ENCODE assay signal across 14 cellular contexts in genomic region chr3:13391308-13391707, GRCh38. TPM values are rescaled to one million over a fixed set of nuclear protein-coding genes. Genes with fewer than 3 reads are reported as not detected.
DNase-seq lines count a peak whose midpoint lies in the region; ATAC-seq, FAIRE-seq and TF ChIP-seq lines count a peak whose summit lies in the region.
"Had no signal": no experiment of that assay in that cellular context is flagged by ENCODE, and none has a peak within 500 bp of the region (broad histone marks: within the 10 kb centered on the region; RNA-seq: fewer than 3 reads in every experiment).

No MANE protein-coding gene starts in this region.

- peak overlapping the region; percentile 70; the same call in 1 of the 2 replicates for H3K27ac Mint-ChIP-seq in GM23338
- H3K27ac Mint-ChIP-seq in activated CD4-positive, alpha-beta T cell treated with anti-CD3 and anti-CD28 coated beads, Interleukin-2, amount 10 ng/mL, durations not matched to agents 24 days and 14 days = peak overlapping the region; percentile 51

- no peak overlapping the region for H2AK5ac ChIP-seq in H1 (ENCODE audit: low read depth, low read length)

- H3K9me2 ChIP-seq in GM23338 (ENCODE audit: insufficient read depth) = no peaks in the 10 kb centered on the region

- H3K79me2 ChIP-seq in GM23338 (replicated peaks; ENCODE audit: insufficient read depth) = no peaks in the 10 kb centered on the region
- no peaks in the 10 kb centered on the region for H3K79me2 ChIP-seq in H1 (ENCODE audit: control insufficient read depth in 1 of 2, insufficient read depth in 2 of 2, low read length in 2 of 2)

- CTCF ChIA-PET in A549 (lab: Yijun Ruan, JAX) (interaction anchor here (0.8 to 4.7 kb wide), 9 partner anchors 8 to 300 kb away, joined by 3 to 32 read pairs (median 4); no protein-coding TSS in a partner anchor), H1 (lab: Charles Lee; ENCODE audit: partially characterized antibody) (interaction anchor here (0.8 to 6.2 kb wide), 26 partner anchors 10 to 307 kb away, joined by 3 to 57 read pairs (median 4); no protein-coding TSS in a partner anchor)

- TF ChIP-seq POLR2A in A549 (IDR thresholded peaks at IDR 0.05; ENCODE audit: low read length) (no peak), H1 (IDR thresholded peaks at IDR 0.05; ENCODE audit: control extremely low read depth in 1 of 2, low read depth in 2 of 2, low read length in 2 of 2) (no peak)

- H3K36me3 ChIP-seq in GM23338 (ENCODE audit: insufficient read depth) = no peaks in the 10 kb centered on the region
- H3K36me3 ChIP-seq in H1 (ENCODE audit: control insufficient read depth in 2 of 4, insufficient read depth in 4 of 4, low read length in 3 of 4) = peaks cover 6 to 13% (median 10%) of the 10 kb centered on the region in 4 experiments; a peak in 5 of 8 replicates
- H3K36me3 ChIP-seq: SJSA1 had no signal

- TF ChIP-seq CTCF in A549 (IDR thresholded peaks at IDR 0.05) (peak; percentile 17; the same call in 1 of the 3 replicates), GM23338 (conservative IDR thresholded peaks at IDR 0.05; ENCODE audit: low read depth in 2 of 2) (peak; percentile 32 to 41), H1 (IDR thresholded peaks at IDR 0.05; ENCODE audit: control extremely low read depth in 1 of 3, insufficient read depth in 1 of 3, low read depth in 1 of 3, low read length in 3 of 3) (peak in 2 of 3 experiments; percentile 6 to 41; a peak in 3 of 4 replicates)

- FAIRE-seq in A549 (lab: Jason Lieb, UNC) (no peak), H1 (lab: Jason Lieb, UNC) (no peak)
- FAIRE-seq: islet of Langerhans had no signal

- H3K4me1 ChIP-seq in A549 (no peaks in the 10 kb centered on the region), GM23338 (ENCODE audit: insufficient read depth) (no peaks in the 10 kb centered on the region), H1 (replicated peaks in 1 of 4; ENCODE audit: control insufficient read depth in 3 of 4, insufficient read depth in 4 of 4, low read length in 3 of 4) (0 out of 7 replicates have a peak, but pooled peaks cover 0 to 8% (median 0%) of the 10 kb centered on the region in 4 experiments)
- H3K4me1 ChIP-seq: SJSA1 had no signal

- TF ChIP-seq EP300 in A549 (IDR thresholded peaks at IDR 0.05) = no peak
- TF ChIP-seq EP300 in H1 (IDR thresholded peaks at IDR 0.05; ENCODE audit: borderline replicate concordance in 1 of 2, low read depth in 2 of 2, low read length in 2 of 2) = no peak

- H3K9me3 ChIP-seq in A549 (no peaks in the 10 kb centered on the region), H1 (ENCODE audit: insufficient read depth in 2 of 2, low read depth in 1 of 2, low read length in 1 of 2) (no peaks in the 10 kb centered on the region)
- H3K9me3 ChIP-seq: BLaER1 treated with 17β-estradiol and CSF1 and Interleukin-3, amounts not matched to agents 10 nM and 100 nM; SJSA1 had no signal

- H2BK12ac ChIP-seq in H1 (ENCODE audit: low read depth, low read length) = no peak overlapping the region

- no peak overlapping the region for H3K4me3 Mint-ChIP-seq in GM23338
- H3K4me3 Mint-ChIP-seq in activated CD4-positive, alpha-beta T cell treated with anti-CD3 and anti-CD28 coated beads, Interleukin-2, amount 10 ng/mL, durations not matched to agents 24 days and 14 days = no peak overlapping the region
- H3K4me3 Mint-ChIP-seq: brain had no signal

- 85% methylated on average over 7 of the region's 7 CpGs for WGBS in A549 (ENCODE audit: missing lambda C conversion rate)
- 89% methylated on average over 7 of the region's 7 CpGs; no CpG with 5 or more reads in 1 of the 2 experiments for WGBS in H1 (ENCODE audit: extremely low coverage in 1 of 2, insufficient coverage in 1 of 2, insufficient read length in 1 of 2, insufficient replicate concordance in 2 of 2, low coverage in 1 of 2, low lambda C conversion rate in 2 of 2, missing lambda C conversion rate in 1 of 2), 2 experiments

- H3K23me2 ChIP-seq in H1 (ENCODE audit: low read depth, low read length) = no peaks in the 10 kb centered on the region

- no peaks in the 10 kb centered on the region for H3K79me1 ChIP-seq in H1 (ENCODE audit: low read depth, low read length)

- H2AFZ ChIP-seq in GM23338 (no peak overlapping the region), H1 (ENCODE audit: low read length) (no peak overlapping the region)

- H4K8ac ChIP-seq in H1 (ENCODE audit: extremely low read depth, insufficient read depth, low read length) = no peak overlapping the region

- H4K5ac ChIP-seq in H1 (ENCODE audit: insufficient read length, low read depth, low read length) = no peak overlapping the region

- H3K27me3 ChIP-seq in GM23338 (ENCODE audit: insufficient read depth) (no peaks in the 10 kb centered on the region), H1 (replicated peaks in 1 of 4; ENCODE audit: control insufficient read depth in 3 of 4, extremely low read depth in 1 of 4, insufficient read depth in 3 of 4, low read length in 3 of 4) (no peaks in the 10 kb centered on the region)
- H3K27me3 ChIP-seq: BLaER1 treated with 17β-estradiol and CSF1 and Interleukin-3, amounts not matched to agents 10 nM and 100 nM; SJSA1 had no signal

- ATAC-seq in A549 (peak in 1 of 2 experiments; percentile 45; a peak in 3 of 6 replicates), GM23338 (peak; percentile 47; the same call in 2 of the 3 replicates), GM18517 (IDR thresholded peaks at IDR 0.05; ENCODE audit: unreplicated experiment) (no peak), HG03439 (IDR thresholded peaks at IDR 0.05; ENCODE audit: unreplicated experiment) (no peak), GM18909 (IDR thresholded peaks at IDR 0.05; ENCODE audit: poor library complexity, unreplicated experiment) (no peak)

- peaks cover 2% of the 10 kb centered on the region for H3K27me3 Mint-ChIP-seq in GM23338 (ENCODE audit: insufficient read depth, low read depth, poor library complexity)
- no peaks in the 10 kb centered on the region for H3K27me3 Mint-ChIP-seq in activated CD4-positive, alpha-beta T cell treated with anti-CD3 and anti-CD28 coated beads, Interleukin-2, amount 10 ng/mL, durations not matched to agents 24 days and 14 days
- H3K27me3 Mint-ChIP-seq: brain had no signal

- H2BK5ac ChIP-seq in H1 (ENCODE audit: low read depth, low read length) = peak overlapping the region; percentile 30; the same call in 1 of the 2 replicates

- H3F3A ChIP-seq in GM23338 (replicated peaks; ENCODE audit: low read depth) = no peaks in the 10 kb centered on the region

- H3K56ac ChIP-seq in H1 (replicated peaks; ENCODE audit: insufficient read length, low read depth, low read length) = no peak overlapping the region

- H3K9me3 Mint-ChIP-seq in GM23338 = no peaks in the 10 kb centered on the region; the same call in 2 of the 3 replicates
- no peaks in the 10 kb centered on the region for H3K9me3 Mint-ChIP-seq in activated CD4-positive, alpha-beta T cell treated with anti-CD3 and anti-CD28 coated beads, Interleukin-2, amount 10 ng/mL, durations not matched to agents 24 days and 14 days
- H3K9me3 Mint-ChIP-seq: brain had no signal

- no peak for DNase-seq in A549 (ENCODE audit: low read depth in 1 of 2, low spot score in 1 of 2)
- DNase-seq in GM23338 (ENCODE audit: low spot score) = peak; percentile 20
- DNase-seq in activated CD4-positive, alpha-beta T cell treated with anti-CD3 and anti-CD28 coated beads, Interleukin-2, amount 10 ng/mL, durations not matched to agents 24 days and 14 days = peak; percentile 66
- no peak for DNase-seq in H1 (ENCODE audit: low read depth in 1 of 2, low spot score in 2 of 2)
- DNase-seq in amniotic stem cell (lab: John Stamatoyannopoulos, UW) = no peak
- DNase-seq: NCI-H446, nucleus accumbens had no signal

- no peak for TF ChIP-seq RAD21 in A549 (conservative IDR thresholded peaks at IDR 0.05 in 1 of 2, IDR thresholded peaks at IDR 0.05 in 1 of 2)
- peak in 1 of 2 experiments; percentile 17; a peak in 1 of 4 replicates for TF ChIP-seq RAD21 in H1 (IDR thresholded peaks at IDR 0.05 in 1 of 2, conservative IDR thresholded peaks at IDR 0.05 in 1 of 2; ENCODE audit: low read depth in 2 of 2, low read length in 2 of 2)

- H3K4me2 ChIP-seq in A549 (no peak overlapping the region), GM23338 (no peak overlapping the region), H1 (ENCODE audit: insufficient read depth in 1 of 2, low read depth in 2 of 2, low read length in 2 of 2) (no peak overlapping the region)
- H3K4me2 ChIP-seq: BLaER1 treated with 17β-estradiol and CSF1 and Interleukin-3, amounts not matched to agents 10 nM and 100 nM had no signal

- POLR2A ChIA-PET in A549 (lab: Yijun Ruan, JAX) (no interaction called here), H1 (lab: Charles Lee; ENCODE audit: partially characterized antibody) (no interaction called here)

- H2BK15ac ChIP-seq in H1 (ENCODE audit: low read length) = no peak overlapping the region

- no peak overlapping the region for H2BK20ac ChIP-seq in H1 (ENCODE audit: low read length)

- H4K91ac ChIP-seq in H1 (replicated peaks; ENCODE audit: insufficient read length, low read length) = no peak overlapping the region

- H3K4me3 ChIP-seq in A549 (no peak overlapping the region), GM23338 (no peak overlapping the region), H1 (ENCODE audit: extremely low read depth in 1 of 4, insufficient read depth in 2 of 4, low read depth in 3 of 4, low read length in 4 of 4) (no peak overlapping the region)
- H3K4me3 ChIP-seq: BLaER1 treated with 17β-estradiol and CSF1 and Interleukin-3, amounts not matched to agents 10 nM and 100 nM; SJSA1 had no signal

- H3K27ac ChIP-seq in A549 = no peak overlapping the region
- H3K27ac ChIP-seq in GM23338 (ENCODE audit: low read depth) = no peak overlapping the region
- no peak overlapping the region for H3K27ac ChIP-seq in H1 (ENCODE audit: low read depth, low read length)
- H3K27ac ChIP-seq: SJSA1 had no signal

- H2BK120ac ChIP-seq in H1 (replicated peaks; ENCODE audit: low read depth, low read length) = no peak overlapping the region

- no peak overlapping the region for H3K4ac ChIP-seq in H1 (replicated peaks; ENCODE audit: insufficient read length, low read depth, low read length)

- intact Hi-C loops in activated CD4-positive, alpha-beta T cell treated with anti-CD3 and anti-CD28 coated beads, Interleukin-2, amount 10 ng/mL, durations not matched to agents 24 days and 14 days (cut with micrococcal nuclease) = loop anchor here (1.0 kb wide), 1 partner anchor 61 kb away; no protein-coding TSS in a partner anchor

- no peaks in the 10 kb centered on the region for H4K20me1 ChIP-seq in GM23338 (replicated peaks; ENCODE audit: insufficient read depth)
- peaks cover 0 to 1% of the 10 kb centered on the region in 2 experiments for H4K20me1 ChIP-seq in H1 (replicated peaks in 1 of 2; ENCODE audit: control insufficient read depth in 1 of 2, insufficient read depth in 2 of 2, low read length in 2 of 2)

- no peak overlapping the region for H3K14ac ChIP-seq in H1 (ENCODE audit: insufficient read length)

- H3K4me1 Mint-ChIP-seq in GM23338 = peaks cover 15% of the 10 kb centered on the region
- peaks cover 6% of the 10 kb centered on the region for H3K4me1 Mint-ChIP-seq in activated CD4-positive, alpha-beta T cell treated with anti-CD3 and anti-CD28 coated beads, Interleukin-2, amount 10 ng/mL, durations not matched to agents 24 days and 14 days
- H3K4me1 Mint-ChIP-seq: brain had no signal

- no peak overlapping the region for H3K9ac ChIP-seq in H1 (replicated peaks in 1 of 4; ENCODE audit: extremely low read depth in 1 of 4, low read depth in 3 of 4, low read length in 3 of 4)
- H3K9ac ChIP-seq: BLaER1 treated with 17β-estradiol and CSF1 and Interleukin-3, amounts not matched to agents 10 nM and 100 nM had no signal

- no peak overlapping the region for H3K23ac ChIP-seq in H1 (ENCODE audit: insufficient read length)

- no peak overlapping the region for H3K18ac ChIP-seq in H1 (ENCODE audit: extremely low read depth, low read length)

- H3K36me3 Mint-ChIP-seq in GM23338 (ENCODE audit: low read depth) = peaks cover 58% of the 10 kb centered on the region
- H3K36me3 Mint-ChIP-seq in activated CD4-positive, alpha-beta T cell treated with anti-CD3 and anti-CD28 coated beads, Interleukin-2, amount 10 ng/mL, durations not matched to agents 24 days and 14 days (ENCODE audit: low read depth) = peaks cover 68% of the 10 kb centered on the region

RNA-seq across cellular contexts. Expression of gene NUP210, which starts 28.8 kb away (rescaled TPM):
- polyA plus RNA-seq in A549 (2011; rRNA removed) (28.1 and 37.1 TPM in 2 replicates), A549 (2017; fragmentation: RNase III; extraction: RNeasy Plus Mini Kit Qiagen cat#74134 plus additional on column Dnase treatment) (24.1 to 25.7 TPM (median 25.0 TPM) in 3 replicates), GM23338 (2016; fragmentation: Nextera tagmentation; extraction: Ambion mirVana) (13.8 and 14.1 TPM in 2 replicates), H1 (2011; rRNA removed) (51.0 and 55.0 TPM in 2 replicates)
- 27.6 and 40.0 TPM in 2 replicates for polyA plus RNA-seq in A549 (2012; cell fraction: cytosol; rRNA removed)
- 97.7 and 127 TPM in 2 replicates for polyA plus RNA-seq in A549 (2012; cell fraction: nucleus; rRNA removed)
- polyA minus RNA-seq in A549 (2011; rRNA and poly(A)+ RNA removed) = 54.6 and 58.3 TPM in 2 replicates
- total RNA-seq in GM23338 (2014; rRNA removed; shearing (Covaris generic)) = 72.7 and 73.9 TPM in 2 replicates
- 164 and 169 TPM in 2 replicates for total RNA-seq in activated CD4-positive, alpha-beta T cell treated with anti-CD3 and anti-CD28 coated beads, Interleukin-2, amount 10 ng/mL, durations not matched to agents 24 days and 14 days
- total RNA-seq in H1 (2021; fragmentation: NEBNext Ultra II Directional; extraction: Animal tissue kit (Norgen Biotek cat#: 25700)) = 53.4 and 53.7 TPM in 2 replicates
- 22.7 TPM for polyA plus RNA-seq in H1 (2011; cell fraction: cytosol; rRNA removed)
- 90.7 TPM for polyA plus RNA-seq in H1 (2011; cell fraction: nucleus; rRNA removed)
- 30.8 to 56.3 TPM (median 45.4 TPM) in 4 replicates for polyA plus RNA-seq in H1 (2012, experiment 1 of 2)
- 30.0 TPM for polyA plus RNA-seq in H1 (2012, experiment 2 of 2)
- 84.7 TPM for polyA plus RNA-seq in H1 (2013, experiment 1 of 2)
- polyA plus RNA-seq in H1 (2013, experiment 2 of 2) = 65.1 TPM
- polyA minus RNA-seq in H1 (2011; rRNA and poly(A)+ RNA removed) = 49.2 and 89.2 TPM in 2 replicates
- 32.7 TPM for polyA minus RNA-seq in H1 (2011; cell fraction: cytosol; rRNA and poly(A)+ RNA removed)
- 52.7 TPM for polyA minus RNA-seq in H1 (2011; cell fraction: nucleus; rRNA and poly(A)+ RNA removed)

Comparison
In these comparisons a context has a peak if more than half of its experiments do, and no peak if none do; other contexts are left out.
1. DNase-seq: peak in GM23338 (single experiment) and activated CD4-positive, alpha-beta T cell treated with anti-CD3 and anti-CD28 coated beads, Interleukin-2, amount 10 ng/mL, durations not matched to agents 24 days and 14 days (single experiment); none in A549 (0 of 2), H1 (0 of 2) and amniotic stem cell (single experiment).
2. Of the 18 proteins assayed by ChIP-seq in both H1 and A549: peak only in H1: none; only in A549: none; in both: CTCF; in neither: 16; mixed calls (peak in some experiments, not most) for 1.
3. Peak in every context shown above with its lines, with median percentiles within 50 percentile points of each other: CTCF ChIP-seq.